29 cellular contexts compared by ENCODE assay signal in genomic region chr18:31439807-31440325, GRCh38. TPM values are rescaled to one million over a fixed set of nuclear protein-coding genes. Genes with fewer than 3 reads are reported as not detected.
"Had no signal": no experiment of that assay in that cellular context is flagged by ENCODE, and none has a peak within 500 bp of the region (broad histone marks: within the 10 kb centered on the region; RNA-seq: fewer than 3 reads in every experiment).

No MANE protein-coding gene starts in this region.

- H3K4me1 Mint-ChIP-seq: activated B cell treated with CpG ODN at 0.5 μM for 24 hours; activated CD8-positive, alpha-beta memory T cell treated with anti-CD3 and anti-CD28 coated beads, Interleukin-2, amount 10 ng/mL, durations not matched to agents 7 days and 5 days; activated naive CD4-positive, alpha-beta T cell treated with anti-CD3 and anti-CD28 coated beads, Interleukin-2, amount 50 U/mL, for 24 hours; activated naive CD8-positive, alpha-beta T cell treated with anti-CD3 and anti-CD28 coated beads, Interleukin-2, amount 50 U/mL, for 24 hours; endodermal cell; immature natural killer cell; natural killer cell had no signal

- H3K4me3 Mint-ChIP-seq: activated B cell treated with CpG ODN at 0.5 μM for 24 hours; activated CD8-positive, alpha-beta memory T cell treated with anti-CD3 and anti-CD28 coated beads, Interleukin-2, amount 10 ng/mL, durations not matched to agents 7 days and 5 days; activated CD8-positive, alpha-beta T cell treated with anti-CD3 and anti-CD28 coated beads, Interleukin-2, amount 10 ng/mL, durations not matched to agents 7 days and 5 days; activated naive CD4-positive, alpha-beta T cell treated with anti-CD3 and anti-CD28 coated beads, Interleukin-2, amount 50 U/mL, for 24 hours; activated naive CD8-positive, alpha-beta T cell treated with anti-CD3 and anti-CD28 coated beads, Interleukin-2, amount 50 U/mL, for 24 hours; dendritic cell treated with granulocyte-macrophage colony-stimulating factor and Interleukin-4, amounts not matched to agents 40 ng/mL and 50 ng/mL, for 4 days; endodermal cell; immature natural killer cell; natural killer cell had no signal

- H3K4me1 ChIP-seq: breast epithelium, heart left ventricle, lower lobe of right lung, testis, transverse colon had no signal

- DNase-seq: activated B cell treated with CpG ODN at 0.5 μM for 24 hours; activated CD8-positive, alpha-beta memory T cell treated with anti-CD3 and anti-CD28 coated beads, Interleukin-2, amount 10 ng/mL, durations not matched to agents 7 days and 5 days; activated CD8-positive, alpha-beta T cell treated with anti-CD3 and anti-CD28 coated beads, Interleukin-2, amount 10 ng/mL, durations not matched to agents 7 days and 5 days; activated naive CD8-positive, alpha-beta T cell treated with anti-CD3 and anti-CD28 coated beads, Interleukin-2, amount 50 U/mL, for 24 hours; activated T-cell treated with anti-CD3 and anti-CD28 coated beads, Interleukin-2, amount 50 U/mL, for 48 hours; central memory CD4-positive, alpha-beta T cell; endodermal cell; heart left ventricle; hypothalamus; immature natural killer cell; kidney glomerular epithelial cell; lower lobe of right lung; mesenchymal stem cell; natural killer cell; posterior cingulate gyrus; right cardiac atrium; stimulated activated CD4-positive, alpha-beta T cell treated with anti-CD3 and anti-CD28 coated beads, Interleukin-2, amount 100 ng/mL, for 48 hours; stimulated activated naive CD4-positive, alpha-beta T cell treated with Interleukin-2 at 50 U/mL for 16 hours; T-helper 2 cell; testis; transverse colon had no signal

- H3K27ac Mint-ChIP-seq: activated B cell treated with CpG ODN at 0.5 μM for 24 hours; activated CD8-positive, alpha-beta memory T cell treated with anti-CD3 and anti-CD28 coated beads, Interleukin-2, amount 10 ng/mL, durations not matched to agents 7 days and 5 days; activated CD8-positive, alpha-beta T cell treated with anti-CD3 and anti-CD28 coated beads, Interleukin-2, amount 10 ng/mL, durations not matched to agents 7 days and 5 days; activated naive CD4-positive, alpha-beta T cell treated with anti-CD3 and anti-CD28 coated beads, Interleukin-2, amount 50 U/mL, for 24 hours; activated naive CD8-positive, alpha-beta T cell treated with anti-CD3 and anti-CD28 coated beads, Interleukin-2, amount 50 U/mL, for 24 hours; activated T-helper 2 cell treated with anti-CD3 and anti-CD28 coated beads, Interferon-gamma antibody, Interleukin-2, Interleukin-4, amounts not matched to agents 10 μg/mL and 5 μg/mL and 100 μg/mL, durations not matched to agents 14 hours and 24 hours and 36 hours; dendritic cell treated with granulocyte-macrophage colony-stimulating factor and Interleukin-4, amounts not matched to agents 40 ng/mL and 50 ng/mL, for 4 days; endodermal cell; immature natural killer cell; natural killer cell had no signal

- H3K4me3 ChIP-seq: breast epithelium, heart left ventricle, lower lobe of right lung, testis, transverse colon had no signal

- H3K27ac ChIP-seq: breast epithelium, heart left ventricle, lower lobe of right lung, testis, transverse colon had no signal

- H3K9me3 ChIP-seq: breast epithelium, lower lobe of right lung, testis, transverse colon had no signal

- H3K36me3 Mint-ChIP-seq: activated CD8-positive, alpha-beta memory T cell treated with anti-CD3 and anti-CD28 coated beads, Interleukin-2, amount 10 ng/mL, durations not matched to agents 7 days and 5 days; activated naive CD4-positive, alpha-beta T cell treated with anti-CD3 and anti-CD28 coated beads, Interleukin-2, amount 50 U/mL, for 24 hours; immature natural killer cell; natural killer cell had no signal

- ATAC-seq: activated CD8-positive, alpha-beta memory T cell treated with anti-CD3 and anti-CD28 coated beads, Interleukin-2, amount 10 ng/mL, durations not matched to agents 7 days and 5 days; activated CD8-positive, alpha-beta T cell treated with anti-CD3 and anti-CD28 coated beads, Interleukin-2, amount 10 ng/mL, durations not matched to agents 7 days and 5 days; activated naive CD8-positive, alpha-beta T cell treated with anti-CD3 and anti-CD28 coated beads, Interleukin-2, amount 50 U/mL, for 24 hours; heart left ventricle; left lobe of liver; lower lobe of right lung; natural killer cell; right cardiac atrium had no signal

- H3K27me3 Mint-ChIP-seq: activated B cell treated with CpG ODN at 0.5 μM for 24 hours; activated CD8-positive, alpha-beta memory T cell treated with anti-CD3 and anti-CD28 coated beads, Interleukin-2, amount 10 ng/mL, durations not matched to agents 7 days and 5 days; activated naive CD4-positive, alpha-beta T cell treated with anti-CD3 and anti-CD28 coated beads, Interleukin-2, amount 50 U/mL, for 24 hours; activated naive CD8-positive, alpha-beta T cell treated with anti-CD3 and anti-CD28 coated beads, Interleukin-2, amount 50 U/mL, for 24 hours; dendritic cell treated with granulocyte-macrophage colony-stimulating factor and Interleukin-4, amounts not matched to agents 40 ng/mL and 50 ng/mL, for 4 days had no signal

- H3K9me3 Mint-ChIP-seq: activated B cell treated with CpG ODN at 0.5 μM for 24 hours; activated naive CD4-positive, alpha-beta T cell treated with anti-CD3 and anti-CD28 coated beads, Interleukin-2, amount 50 U/mL, for 24 hours; activated naive CD8-positive, alpha-beta T cell treated with anti-CD3 and anti-CD28 coated beads, Interleukin-2, amount 50 U/mL, for 24 hours; activated T-helper 2 cell treated with anti-CD3 and anti-CD28 coated beads, Interferon-gamma antibody, Interleukin-2, Interleukin-4, amounts not matched to agents 10 μg/mL and 5 μg/mL and 100 μg/mL, durations not matched to agents 14 hours and 24 hours and 36 hours; dendritic cell treated with granulocyte-macrophage colony-stimulating factor and Interleukin-4, amounts not matched to agents 40 ng/mL and 50 ng/mL, for 4 days; endodermal cell had no signal

- H3K36me3 ChIP-seq: breast epithelium, heart left ventricle, lower lobe of right lung, transverse colon had no signal

- H3K27me3 ChIP-seq: breast epithelium, heart left ventricle, testis, transverse colon had no signal

RNA-seq across cellular contexts. Expression of gene DSG3, which starts 7.7 kb away (rescaled TPM):
- total RNA-seq: activated B cell treated with CpG ODN at 0.5 μM for 24 hours; activated CD8-positive, alpha-beta memory T cell treated with anti-CD3 and anti-CD28 coated beads, Interleukin-2, amount 10 ng/mL, durations not matched to agents 7 days and 5 days; activated CD8-positive, alpha-beta T cell treated with anti-CD3 and anti-CD28 coated beads, Interleukin-2, amount 10 ng/mL, durations not matched to agents 7 days and 5 days; activated T-helper 2 cell treated with anti-CD3 and anti-CD28 coated beads, Interferon-gamma antibody, Interleukin-2, Interleukin-4, amounts not matched to agents 10 μg/mL and 5 μg/mL and 100 μg/mL, durations not matched to agents 14 hours and 24 hours and 36 hours; endodermal cell; fibroblast of lung; left lobe of liver; lower lobe of right lung; mononuclear cell; omental fat pad; right cardiac atrium had no signal
- polyA plus RNA-seq: immature natural killer cell, right cardiac atrium had no signal

RNA-seq across cellular contexts. Expression of gene DSG2, which starts 58.1 kb away (rescaled TPM):
- total RNA-seq: activated B cell treated with CpG ODN at 0.5 μM for 24 hours had no signal
- polyA plus RNA-seq: immature natural killer cell had no signal
